In genomic region chr3:107506458-107506857, GRCh38 we compare ENCODE assay signal across 20 cellular contexts.
"Had no signal": no experiment of that assay in that cellular context is flagged by ENCODE, and none has a peak within 500 bp of the region (broad histone marks: within the 10 kb centered on the region; RNA-seq: fewer than 3 reads in every experiment).

No MANE protein-coding gene starts in this region.

- H3K9ac ChIP-seq: parathyroid adenoma had no signal

- H3K27ac ChIP-seq: ascending aorta, esophagus squamous epithelium, lower lobe of right lung, parathyroid adenoma, sigmoid colon, stomach, upper lobe of left lung had no signal

- H3K4me3 ChIP-seq: ascending aorta, esophagus squamous epithelium, lower lobe of right lung, sigmoid colon, stomach, upper lobe of left lung had no signal

- H3K4me1 ChIP-seq: ascending aorta, esophagus squamous epithelium, lower lobe of right lung, sigmoid colon, stomach, upper lobe of left lung had no signal

- H3K9me3 ChIP-seq: ascending aorta, esophagus squamous epithelium, lower lobe of right lung, sigmoid colon, stomach, upper lobe of left lung had no signal

- ATAC-seq: activated CD8-positive, alpha-beta T cell treated with anti-CD3 and anti-CD28 coated beads, Interleukin-2, amount 10 ng/mL, durations not matched to agents 7 days and 5 days; activated T-cell treated with anti-CD3 and anti-CD28 coated beads, Interleukin-2, amount 50 U/mL, for 4 hours; lower lobe of right lung; stimulated activated effector memory CD8-positive, alpha-beta T cell treated with anti-CD3 and anti-CD28 coated beads, Interleukin-12 subunit alpha, Interleukin-12 subunit beta, amount 100 ng/mL, for 72 hours; T-cell had no signal

- H3K27me3 ChIP-seq: ascending aorta, esophagus squamous epithelium, sigmoid colon, stomach, upper lobe of left lung had no signal

- DNase-seq: activated CD4-positive, alpha-beta T cell treated with anti-CD3 and anti-CD28 coated beads, Interleukin-2, amount 10 ng/mL, durations not matched to agents 24 days and 14 days; activated CD8-positive, alpha-beta T cell treated with anti-CD3 and anti-CD28 coated beads, Interleukin-2, amount 10 ng/mL, durations not matched to agents 7 days and 5 days; activated naive CD4-positive, alpha-beta T cell treated with anti-CD3 and anti-CD28 coated beads for 36 hours; activated T-cell treated with anti-CD3 and anti-CD28 coated beads, Interleukin-2, amount 50 U/mL, for 4 hours; cerebellar nuclear complex; dermis blood vessel endothelial cell; effector memory CD4-positive, alpha-beta T cell; esophagus squamous epithelium; foreskin melanocyte; glutamatergic neuron; hippocampal formation; lower lobe of right lung; sigmoid colon; stimulated activated CD4-positive, alpha-beta T cell treated with anti-CD3 and anti-CD28 coated beads, Interleukin-4, amount 100 ng/mL, for 24 hours; stomach; T-cell; upper lobe of left lung had no signal

- H2AFZ ChIP-seq: parathyroid adenoma had no signal

- H3K36me3 ChIP-seq: ascending aorta, esophagus squamous epithelium, lower lobe of right lung, sigmoid colon, stomach, upper lobe of left lung had no signal
